In the genomic region with DNA sequence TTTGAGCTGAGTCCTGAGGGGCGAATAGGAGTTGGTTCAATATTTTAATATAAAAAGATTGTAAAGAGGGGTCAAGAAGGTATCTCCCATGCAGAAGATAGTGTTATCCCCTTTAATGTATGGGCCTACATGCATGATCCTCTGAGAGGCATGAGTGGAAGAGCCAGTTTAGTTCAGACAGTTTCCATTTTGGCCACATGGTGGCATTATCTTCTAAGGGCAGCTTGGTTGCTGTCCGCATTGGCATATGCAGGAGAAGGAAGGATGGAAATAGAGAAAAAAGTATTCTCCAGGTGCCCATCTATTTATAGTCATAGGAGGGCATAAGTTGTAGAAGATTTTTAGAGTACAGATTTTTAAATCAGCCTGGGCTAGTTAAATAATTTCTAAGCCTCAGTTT, we compare ENCODE assay signal across 8 cellular contexts. TPM values are rescaled to one million over a fixed set of nuclear protein-coding genes. Genes with fewer than 3 reads are reported as not detected.
DNase-seq lines count a peak whose midpoint lies in the region; ATAC-seq and TF ChIP-seq lines count a peak whose summit lies in the region.

No MANE protein-coding gene starts in this region.

- peak; percentile 76 for DNase-seq in activated CD4-positive, alpha-beta T cell treated with anti-CD3 and anti-CD28 coated beads, Interleukin-2, amount 10 ng/mL, durations not matched to agents 24 days and 14 days
- DNase-seq in activated CD4-positive, alpha-beta T cell treated with anti-CD3 and anti-CD28 coated beads, Interleukin-2, amount 50 U/mL, for 1 hour, result no peak
- peak; percentile 31 for DNase-seq in NB4 (ENCODE audit: low read depth)
- no peak for DNase-seq in chondrocyte (ENCODE audit: low spot score)
- DNase-seq in spleen, result no peak

- H3K4me3 ChIP-seq in NB4 (ENCODE audit: low read depth, low read length) (no peak overlapping the region), spleen (no peak overlapping the region)

- peaks cover 15% of the 10 kb centered on the region for H3K36me3 Mint-ChIP-seq in activated CD4-positive, alpha-beta T cell treated with anti-CD3 and anti-CD28 coated beads, Interleukin-2, amount 10 ng/mL, durations not matched to agents 24 days and 14 days (ENCODE audit: low read depth)
- H3K36me3 Mint-ChIP-seq in chondrocyte (ENCODE audit: low read depth), result peaks cover 16% of the 10 kb centered on the region

- H3K4me1 ChIP-seq in spleen, result peaks cover 7 to 42% (median 31%) of the 10 kb centered on the region in 6 donors

- H3K4me1 Mint-ChIP-seq in activated CD4-positive, alpha-beta T cell treated with anti-CD3 and anti-CD28 coated beads, Interleukin-2, amount 10 ng/mL, durations not matched to agents 24 days and 14 days, result peaks cover 9% of the 10 kb centered on the region
- H3K4me1 Mint-ChIP-seq in chondrocyte (ENCODE audit: low read depth), result peaks cover 63% of the 10 kb centered on the region

- ATAC-seq in HG03457 (IDR thresholded peaks at IDR 0.05; ENCODE audit: unreplicated experiment) (no peak), HG03469 (IDR thresholded peaks at IDR 0.05; ENCODE audit: unreplicated experiment) (no peak), GM18517 (IDR thresholded peaks at IDR 0.05; ENCODE audit: unreplicated experiment) (no peak)

- H3K36me3 ChIP-seq in spleen, result peaks cover 0 to 22% (median 0%) of the 10 kb centered on the region in 6 donors

- no peak overlapping the region for H3K4me3 Mint-ChIP-seq in activated CD4-positive, alpha-beta T cell treated with anti-CD3 and anti-CD28 coated beads, Interleukin-2, amount 10 ng/mL, durations not matched to agents 24 days and 14 days
- no peak overlapping the region for H3K4me3 Mint-ChIP-seq in chondrocyte (ENCODE audit: unreplicated experiment)

- TF ChIP-seq POLR2A in NB4 (IDR thresholded peaks at IDR 0.05; ENCODE audit: extremely low read depth, insufficient read length) (no peak), spleen (IDR thresholded peaks at IDR 0.05) (no peak)

- 93 to 98% (median 95%) methylated on average over 2 of the region's 2 CpGs for WGBS in spleen, 5 donors

- peaks cover 36% of the 10 kb centered on the region for H3K27me3 Mint-ChIP-seq in activated CD4-positive, alpha-beta T cell treated with anti-CD3 and anti-CD28 coated beads, Interleukin-2, amount 10 ng/mL, durations not matched to agents 24 days and 14 days
- H3K27me3 Mint-ChIP-seq in chondrocyte (ENCODE audit: low read depth), result no peaks in the 10 kb centered on the region

- H3K9me3 ChIP-seq in spleen, result peaks cover 0 to 19% (median 15%) of the 10 kb centered on the region in 8 donors

- peaks cover 0 to 22% (median 0%) of the 10 kb centered on the region in 7 donors for H3K27me3 ChIP-seq in spleen (replicated peaks in 1 of 7)

- peaks cover 10% of the 10 kb centered on the region for H3K9me3 Mint-ChIP-seq in activated CD4-positive, alpha-beta T cell treated with anti-CD3 and anti-CD28 coated beads, Interleukin-2, amount 10 ng/mL, durations not matched to agents 24 days and 14 days
- H3K9me3 Mint-ChIP-seq in chondrocyte (ENCODE audit: low read depth), result peaks cover 7% of the 10 kb centered on the region

- intact Hi-C loops in activated CD4-positive, alpha-beta T cell treated with anti-CD3 and anti-CD28 coated beads, Interleukin-2, amount 10 ng/mL, durations not matched to agents 24 days and 14 days (cut with micrococcal nuclease), result no loop called here
- intact Hi-C loops in spleen (cut with DNase I; ENCODE audit: low total_unique reads), result loop anchor here (10.0 kb wide), 1 partner anchor 72 kb away; no protein-coding TSS in a partner anchor

- H3K27ac Mint-ChIP-seq in activated CD4-positive, alpha-beta T cell treated with anti-CD3 and anti-CD28 coated beads, Interleukin-2, amount 10 ng/mL, durations not matched to agents 24 days and 14 days, result no peak overlapping the region
- H3K27ac Mint-ChIP-seq in chondrocyte (ENCODE audit: unreplicated experiment), result no peak overlapping the region

- no peak overlapping the region for H3K27ac ChIP-seq in spleen

- TF ChIP-seq CTCF in NB4 (IDR thresholded peaks at IDR 0.05; ENCODE audit: low read depth, low read length), result peak; percentile 41
- peak; percentile 77 for TF ChIP-seq CTCF in chondrocyte (IDR thresholded peaks at IDR 0.05)
- peak in 6 of 11 experiments; percentile 12 to 44 (median 21) for TF ChIP-seq CTCF in spleen (IDR thresholded peaks at IDR 0.05 in 8 of 11, conservative IDR thresholded peaks at IDR 0.05 in 3 of 11)

RNA-seq across cellular contexts. Expression of gene SAMD4A, which starts 5.4 kb away (rescaled TPM):
- 4.6 and 5.7 TPM in 2 replicates for total RNA-seq in activated CD4-positive, alpha-beta T cell treated with anti-CD3 and anti-CD28 coated beads, Interleukin-2, amount 10 ng/mL, durations not matched to agents 24 days and 14 days
- total RNA-seq in chondrocyte (53.3 to 59.3 TPM (median 57.0 TPM) in 3 replicates), spleen (10 to 100 TPM; 15.5 to 31.0 (median 24.5) TPM)
- polyA plus RNA-seq in spleen, result 1 to 10 TPM; 2.3 to 7.7 (median 3.3) TPM

Comparison
In these comparisons a context has a peak if more than half of its experiments do, and no peak if none do; other contexts are left out.
1. DNase-seq: peak in activated CD4-positive, alpha-beta T cell treated with anti-CD3 and anti-CD28 coated beads, Interleukin-2, amount 10 ng/mL, durations not matched to agents 24 days and 14 days (single experiment) and NB4 (single experiment); none in activated CD4-positive, alpha-beta T cell treated with anti-CD3 and anti-CD28 coated beads, Interleukin-2, amount 50 U/mL, for 1 hour (single experiment), chondrocyte (single experiment) and spleen (single experiment).
2. CTCF ChIP-seq: peak in every context shown above with its lines; median percentile 77 in chondrocyte; 41 in NB4; 21 in spleen.